8 cellular contexts compared by ENCODE assay signal in genomic region chr19:32041681-32042292, GRCh38.
A peak's percentile ranks its signal among the peaks of the same experiment; 100 is the strongest.
DNase-seq lines count a peak whose midpoint lies in the region; ATAC-seq and FAIRE-seq lines count a peak whose summit lies in the region.

No MANE protein-coding gene starts in this region.

- FAIRE-seq in small intestine (lab: Jason Lieb, UNC): no peak

- H3K36me3 Mint-ChIP-seq in activated naive CD8-positive, alpha-beta T cell treated with anti-CD3 and anti-CD28 coated beads, Interleukin-2, amount 50 U/mL, for 24 hours (ENCODE audit: low read depth): no peaks in the 10 kb centered on the region

- peaks cover 2% of the 10 kb centered on the region; the same call in 1 of the 2 replicates for H3K27me3 ChIP-seq in iPS DF 6.9 (ENCODE audit: control insufficient read depth, insufficient read depth, low read length)
- H3K27me3 ChIP-seq in small intestine (ENCODE audit: control insufficient read depth in 2 of 2, insufficient read depth in 2 of 2, low read length in 2 of 2): peaks cover 0 to 2% of the 10 kb centered on the region in 2 donors

- DNase-seq in AG08395 (ENCODE audit: low spot score) (peak; percentile 42), HT-29 (ENCODE audit: low spot score) (peak; percentile 8), iPS DF 6.9 (ENCODE audit: low read depth, low spot score) (peak; percentile 5), small intestine (peak; percentile 29), NCI-H446 treated with DMSO at 0.1 percent for 48 hours (lab: John Stamatoyannopoulos, UW) (no peak), OCI-M2 (lab: John Stamatoyannopoulos, UW; ENCODE audit: unreplicated experiment) (no peak)
- peak; percentile 34 for DNase-seq in activated naive CD8-positive, alpha-beta T cell treated with anti-CD3 and anti-CD28 coated beads, Interleukin-2, amount 50 U/mL, for 24 hours

- ATAC-seq in activated naive CD8-positive, alpha-beta T cell treated with anti-CD3 and anti-CD28 coated beads, Interleukin-2, amount 50 U/mL, for 24 hours: no peak
- no peak for ATAC-seq in HG02840 (IDR thresholded peaks at IDR 0.05; ENCODE audit: low FRiP score, unreplicated experiment)

- no peak overlapping the region for H3K4me3 Mint-ChIP-seq in activated naive CD8-positive, alpha-beta T cell treated with anti-CD3 and anti-CD28 coated beads, Interleukin-2, amount 50 U/mL, for 24 hours

- H3K9me3 Mint-ChIP-seq in activated naive CD8-positive, alpha-beta T cell treated with anti-CD3 and anti-CD28 coated beads, Interleukin-2, amount 50 U/mL, for 24 hours: no peaks in the 10 kb centered on the region

- H3K27ac Mint-ChIP-seq in activated naive CD8-positive, alpha-beta T cell treated with anti-CD3 and anti-CD28 coated beads, Interleukin-2, amount 50 U/mL, for 24 hours: no peak overlapping the region

- H3K27ac ChIP-seq in iPS DF 6.9 (ENCODE audit: low read length) (no peak overlapping the region), small intestine (ENCODE audit: low read depth in 1 of 2, low read length in 1 of 2) (no peak overlapping the region)

- no CpG with 5 or more reads among the region's 23 CpGs for WGBS in iPS DF 6.9 (ENCODE audit: insufficient coverage, insufficient read length)
- WGBS in small intestine, 3 donors: 1 to 3% (median 3%) methylated on average over 23 of the region's 23 CpGs

- no peaks in the 10 kb centered on the region for H3K36me3 ChIP-seq in iPS DF 6.9 (ENCODE audit: control insufficient read depth, insufficient read depth, low read length)
- H3K36me3 ChIP-seq in small intestine (ENCODE audit: control insufficient read depth in 2 of 2, insufficient read depth in 2 of 2, low read length in 2 of 2): no peaks in the 10 kb centered on the region

- no peaks in the 10 kb centered on the region for H3K9me3 ChIP-seq in iPS DF 6.9 (ENCODE audit: control insufficient read depth, insufficient read depth, low read length)
- no peaks in the 10 kb centered on the region for H3K9me3 ChIP-seq in small intestine (ENCODE audit: control insufficient read depth, low read depth)

- no peaks in the 10 kb centered on the region for H3K4me1 Mint-ChIP-seq in activated naive CD8-positive, alpha-beta T cell treated with anti-CD3 and anti-CD28 coated beads, Interleukin-2, amount 50 U/mL, for 24 hours

- peaks cover 24% of the 10 kb centered on the region for H3K27me3 Mint-ChIP-seq in activated naive CD8-positive, alpha-beta T cell treated with anti-CD3 and anti-CD28 coated beads, Interleukin-2, amount 50 U/mL, for 24 hours

- H3K4me3 ChIP-seq in iPS DF 6.9 (ENCODE audit: low read length) (peak overlapping the region; percentile 24; the same call in 1 of the 2 replicates), small intestine (ENCODE audit: low read depth in 1 of 2, low read length in 2 of 2) (no peak overlapping the region)

- H3K4me1 ChIP-seq in iPS DF 6.9 (ENCODE audit: control insufficient read depth, insufficient read depth, low read length): no peaks in the 10 kb centered on the region
- no peaks in the 10 kb centered on the region for H3K4me1 ChIP-seq in small intestine (ENCODE audit: control insufficient read depth in 2 of 2, insufficient read depth in 1 of 2, low read depth in 1 of 2, low read length in 1 of 2)

Comparison
In these comparisons a context has a peak if more than half of its experiments do, and no peak if none do; other contexts are left out.
1. DNase-seq: peak in AG08395 (single experiment), HT-29 (single experiment), activated naive CD8-positive, alpha-beta T cell treated with anti-CD3 and anti-CD28 coated beads, Interleukin-2, amount 50 U/mL, for 24 hours (single experiment), iPS DF 6.9 (single experiment) and small intestine (single experiment); none in NCI-H446 treated with DMSO at 0.1 percent for 48 hours (single experiment) and OCI-M2 (single experiment).